ENCODE assay signal across 29 cellular contexts in genomic region chr7:134723904-134724303, GRCh38. TPM values are rescaled to one million over a fixed set of nuclear protein-coding genes. Genes with fewer than 3 reads are reported as not detected.
A peak's percentile ranks its signal among the peaks of the same experiment; 100 is the strongest.
DNase-seq lines count a peak whose midpoint lies in the region; ATAC-seq, FAIRE-seq and TF ChIP-seq lines count a peak whose summit lies in the region.
"Had no signal": no experiment of that assay in that cellular context is flagged by ENCODE, and none has a peak within 500 bp of the region (broad histone marks: within the 10 kb centered on the region; RNA-seq: fewer than 3 reads in every experiment).

No MANE protein-coding gene starts in this region.

- H3K9ac ChIP-seq in stomach smooth muscle (ENCODE audit: low read length in 2 of 2): peak overlapping the region; percentile 14 to 29

- no peak overlapping the region for H3K4me3 Mint-ChIP-seq in GM23338
- H3K4me3 Mint-ChIP-seq: activated T-helper 17 cell treated with anti-CD3 and anti-CD28 coated beads, Interleukin-2, amount 50 U/mL, for 72 hours; stimulated activated naive B cell treated with anti-CD40 and anti-IgM and Interleukin-4, amounts not matched to agents 10 μg/mL and 1 μg/mL and 100 μg/mL, for 72 hours had no signal

- no peaks in the 10 kb centered on the region for H3K36me3 Mint-ChIP-seq in GM23338 (ENCODE audit: low read depth)

- intact Hi-C loops in esophagus muscularis mucosa (cut with DNase I): no loop called here

- H3K36me3 ChIP-seq in GM23338 (ENCODE audit: insufficient read depth) (no peaks in the 10 kb centered on the region), esophagus muscularis mucosa (no peaks in the 10 kb centered on the region), muscle layer of duodenum (ENCODE audit: control insufficient read depth in 1 of 2, insufficient read depth in 2 of 2, low read length in 2 of 2) (no peaks in the 10 kb centered on the region), stomach smooth muscle (ENCODE audit: control insufficient read depth in 2 of 2, insufficient read depth in 2 of 2, low read length in 2 of 2) (no peaks in the 10 kb centered on the region)
- H3K36me3 ChIP-seq: BE2C, gastrocnemius medialis, left lung, neutrophil, Peyer's patch, SJCRH30, thyroid gland had no signal

- no peaks in the 10 kb centered on the region for H3K27me3 ChIP-seq in GM23338 (ENCODE audit: insufficient read depth)
- no peaks in the 10 kb centered on the region for H3K27me3 ChIP-seq in esophagus muscularis mucosa
- no peaks in the 10 kb centered on the region for H3K27me3 ChIP-seq in muscle layer of duodenum (ENCODE audit: low read depth, low read length)
- H3K27me3 ChIP-seq in stomach smooth muscle (ENCODE audit: control insufficient read depth in 1 of 2, insufficient read depth in 2 of 2, low read length in 2 of 2): no peaks in the 10 kb centered on the region
- H3K27me3 ChIP-seq: BE2C, gastrocnemius medialis, left lung, neutrophil, Peyer's patch, SJCRH30, thyroid gland had no signal

- no peak for FAIRE-seq in D721Med (lab: Jason Lieb, UNC)

- no peaks in the 10 kb centered on the region for H3K9me2 ChIP-seq in GM23338 (ENCODE audit: insufficient read depth)

- H3K4me1 ChIP-seq in GM23338 (ENCODE audit: insufficient read depth) (no peaks in the 10 kb centered on the region), esophagus muscularis mucosa (peaks cover 24 to 85% (median 83%) of the 10 kb centered on the region in 4 donors), muscle layer of duodenum (ENCODE audit: control insufficient read depth in 1 of 2, insufficient read depth in 2 of 2, low read length in 2 of 2) (peaks cover 0 to 48% of the 10 kb centered on the region in 2 donors), stomach smooth muscle (ENCODE audit: control insufficient read depth, insufficient read depth, low read length) (peaks cover 18% of the 10 kb centered on the region)
- H3K4me1 ChIP-seq: BE2C, gastrocnemius medialis, left lung, SJCRH30 had no signal

- no peaks in the 10 kb centered on the region for H3K9me3 Mint-ChIP-seq in GM23338
- H3K9me3 Mint-ChIP-seq: activated T-helper 17 cell treated with anti-CD3 and anti-CD28 coated beads, Interleukin-2, amount 50 U/mL, for 72 hours had no signal

- peaks cover 1% of the 10 kb centered on the region for H3K27me3 Mint-ChIP-seq in GM23338 (ENCODE audit: insufficient read depth, low read depth, poor library complexity)
- H3K27me3 Mint-ChIP-seq: activated T-helper 17 cell treated with anti-CD3 and anti-CD28 coated beads, Interleukin-2, amount 50 U/mL, for 72 hours; stimulated activated naive B cell treated with anti-CD40 and anti-IgM and Interleukin-4, amounts not matched to agents 10 μg/mL and 1 μg/mL and 100 μg/mL, for 72 hours had no signal

- H4K20me1 ChIP-seq in GM23338 (replicated peaks; ENCODE audit: insufficient read depth): no peaks in the 10 kb centered on the region

- no peak overlapping the region for H3K27ac Mint-ChIP-seq in GM23338
- H3K27ac Mint-ChIP-seq: activated naive CD4-positive, alpha-beta T cell treated with anti-CD3 and anti-CD28 coated beads, Interleukin-2, amount 50 U/mL, for 72 hours; activated T-helper 17 cell treated with anti-CD3 and anti-CD28 coated beads, Interleukin-2, amount 50 U/mL, for 72 hours; stimulated activated naive B cell treated with anti-CD40 and anti-IgM and Interleukin-4, amounts not matched to agents 10 μg/mL and 1 μg/mL and 100 μg/mL, for 72 hours had no signal

- ATAC-seq in GM23338: no peak
- ATAC-seq: gastrocnemius medialis had no signal

- no peaks in the 10 kb centered on the region for H3K79me2 ChIP-seq in GM23338 (replicated peaks; ENCODE audit: insufficient read depth)

- no peaks in the 10 kb centered on the region for H3K4me1 Mint-ChIP-seq in GM23338
- H3K4me1 Mint-ChIP-seq: activated T-helper 17 cell treated with anti-CD3 and anti-CD28 coated beads, Interleukin-2, amount 50 U/mL, for 72 hours had no signal

- DNase-seq in GM23338 (ENCODE audit: low spot score) (no peak), esophagus muscularis mucosa (ENCODE audit: extremely low spot score) (no peak), D721Med (ENCODE audit: insufficient read length, low spot score) (no peak), T-helper 9 cell (no peak), NCI-H345 treated with DMSO at 0.1 percent for 48 hours (lab: John Stamatoyannopoulos, UW; ENCODE audit: unreplicated experiment) (no peak), NCI-H82 treated with DMSO at 0.1 percent for 48 hours (lab: John Stamatoyannopoulos, UW; ENCODE audit: unreplicated experiment) (no peak)
- DNase-seq: activated CD4-positive, CD25-positive, alpha-beta regulatory T cell; activated CD8-positive, alpha-beta memory T cell treated with anti-CD3 and anti-CD28 coated beads, Interleukin-2, amount 50 U/mL, for 48 hours; cerebellar nuclear complex; DMS79 treated with DMSO at 0.1 percent for 48 hours; effector CD4-positive, alpha-beta T cell; gastrocnemius medialis; hypothalamus; KG1; left lung; mucosa of descending colon; NCI-H1694; NCI-H2171; Peyer's patch; stimulated activated CD4-positive, alpha-beta T cell treated with anti-CD3 and anti-CD28 coated beads, Interleukin-2, amount 100 ng/mL, for 48 hours; stimulated activated naive B cell treated with anti-CD40 and anti-IgM and Interleukin-4, amounts not matched to agents 10 μg/mL and 1 μg/mL and 100 μg/mL, for 72 hours; thyroid gland had no signal

- H3K27ac ChIP-seq in GM23338 (ENCODE audit: low read depth) (no peak overlapping the region), esophagus muscularis mucosa (replicated peaks in 1 of 4) (peak overlapping the region; percentile 84 to 86 (median 85)), muscle layer of duodenum (ENCODE audit: low read length) (peak overlapping the region; percentile 81), stomach smooth muscle (ENCODE audit: low read length) (peak overlapping the region; percentile 74)
- H3K27ac ChIP-seq: gastrocnemius medialis, left lung, neutrophil, SJCRH30, thyroid gland had no signal

- H3K4me3 ChIP-seq in GM23338: no peak overlapping the region
- no peak overlapping the region for H3K4me3 ChIP-seq in esophagus muscularis mucosa
- no peak overlapping the region for H3K4me3 ChIP-seq in muscle layer of duodenum (ENCODE audit: low read depth in 1 of 2, low read length in 2 of 2)
- peak overlapping the region; percentile 13 to 22 for H3K4me3 ChIP-seq in stomach smooth muscle (ENCODE audit: low read length in 2 of 2)
- H3K4me3 ChIP-seq: gastrocnemius medialis, left lung, mucosa of descending colon, Peyer's patch, SJCRH30, thyroid gland had no signal

- TF ChIP-seq CTCF in GM23338 (conservative IDR thresholded peaks at IDR 0.05; ENCODE audit: low read depth in 2 of 2): no peak
- TF ChIP-seq CTCF in esophagus muscularis mucosa (IDR thresholded peaks at IDR 0.05): peak in 1 of 3 experiments; percentile 7
- TF ChIP-seq CTCF in D721Med (IDR thresholded peaks at IDR 0.05; ENCODE audit: insufficient read depth, missing control alignments): no peak

- no peak overlapping the region for H3K4me2 ChIP-seq in GM23338

- no peaks in the 10 kb centered on the region for H3F3A ChIP-seq in GM23338 (replicated peaks; ENCODE audit: low read depth)

- 36% methylated on average over 5 of the region's 5 CpGs for WGBS in esophagus muscularis mucosa

- no peak for TF ChIP-seq POLR2A in esophagus muscularis mucosa (IDR thresholded peaks at IDR 0.05; ENCODE audit: low read depth)

- peak overlapping the region; percentile 1; the same call in 1 of the 2 replicates for H2AFZ ChIP-seq in GM23338

- TF ChIP-seq EP300 in esophagus muscularis mucosa (IDR thresholded peaks at IDR 0.05): no peak

- H3K9me3 ChIP-seq in esophagus muscularis mucosa: no peaks in the 10 kb centered on the region
- H3K9me3 ChIP-seq in muscle layer of duodenum (ENCODE audit: control insufficient read depth in 1 of 2, low read length in 2 of 2): no peaks in the 10 kb centered on the region
- no peaks in the 10 kb centered on the region for H3K9me3 ChIP-seq in stomach smooth muscle (ENCODE audit: control insufficient read depth in 2 of 2, low read length in 2 of 2)
- H3K9me3 ChIP-seq: BE2C, gastrocnemius medialis, left lung, mucosa of descending colon, neutrophil, Peyer's patch, SJCRH30, thyroid gland had no signal

TF ChIP-seq in GM23338, 12 proteins besides CTCF, POLR2A, EP300 and RAD21 (continues in another document):
- TF ChIP-seq CREB1 (CRISPR knock-in tag; IDR thresholded peaks at IDR 0.05; ENCODE audit: low read depth): no peak
- no peak for TF ChIP-seq ETS1 (IDR thresholded peaks at IDR 0.05)
- no peak for TF ChIP-seq STAT1 (IDR thresholded peaks at IDR 0.05; ENCODE audit: unreplicated experiment)
- TF ChIP-seq EZH2phosphoT487 (IDR thresholded peaks at IDR 0.05; ENCODE audit: unreplicated experiment): no peak

RNA-seq across cellular contexts. Expression of gene CALD1, which starts 55.5 kb away (rescaled TPM):
- 132 and 133 TPM in 2 replicates for total RNA-seq in GM23338 (2014; rRNA removed; shearing (Covaris generic))
- polyA plus RNA-seq in GM23338 (2016; fragmentation: Nextera tagmentation; extraction: Ambion mirVana): 762 and 842 TPM in 2 replicates
- 1,000 to 10,000 TPM; 2,057 to 3,140 (median 2,687) TPM for total RNA-seq in esophagus muscularis mucosa

Comparison
In these comparisons a context has a peak if more than half of its experiments do, and no peak if none do; other contexts are left out.
1. H3K4me3 ChIP-seq: peak in stomach smooth muscle (2 of 2); none in GM23338 (single experiment), esophagus muscularis mucosa (0 of 4) and muscle layer of duodenum (0 of 2).
2. RNA of gene CALD1, which starts 55.5 kb away (total RNA-seq): 2,057 to 3,140 TPM in esophagus muscularis mucosa; 132 to 133 TPM in GM23338; every median in the first group is over 10 times any median in the second.